In the genomic region with DNA sequence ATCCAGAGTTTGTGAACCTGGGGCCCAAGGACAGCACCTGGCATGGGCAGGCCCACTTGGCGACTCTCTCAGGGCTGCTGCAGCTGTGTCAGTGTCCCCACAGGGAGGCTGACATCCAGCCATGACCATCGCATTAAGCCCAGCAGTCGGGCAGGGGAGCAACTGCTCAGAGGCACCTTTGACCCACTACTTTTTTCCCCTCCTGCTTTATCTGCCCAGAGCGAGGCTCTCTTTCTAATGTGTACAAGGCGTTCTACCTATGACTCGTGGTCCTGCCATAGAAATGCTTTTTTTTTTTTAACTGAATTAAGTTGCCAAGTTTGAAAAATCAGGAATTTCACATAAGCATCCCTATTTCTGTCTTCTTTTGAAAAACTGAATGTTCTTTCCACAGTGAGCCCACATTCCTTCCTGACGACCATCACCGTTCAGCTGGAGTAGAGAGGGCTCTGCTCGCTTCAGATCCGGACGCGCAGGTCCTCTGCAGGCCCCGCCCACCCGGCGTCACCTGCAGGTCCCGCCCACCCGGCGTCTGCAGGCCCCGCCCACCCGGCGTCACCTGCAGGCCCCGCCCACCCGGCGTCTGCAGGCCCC, we compare ENCODE assay signal across 2 cellular contexts.
TF ChIP-seq lines count a peak whose summit lies in the region.

No MANE protein-coding gene starts in this region.

TF ChIP-seq in HCT116, 20 proteins besides CTCF, POLR2A, EP300 and RAD21:
- peak; percentile 78 for TF ChIP-seq POLR2AphosphoS5 (IDR thresholded peaks at IDR 0.05; ENCODE audit: low read depth, low read length)
- no peak for TF ChIP-seq JUND (IDR thresholded peaks at IDR 0.05)
- TF ChIP-seq CBX3 (IDR thresholded peaks at IDR 0.05; ENCODE audit: low read depth): no peak
- no peak for TF ChIP-seq FOSL1 (IDR thresholded peaks at IDR 0.05; ENCODE audit: low read depth)

TF ChIP-seq in GM12878, 131 proteins besides CTCF, POLR2A, EP300 and RAD21:
- TF ChIP-seq, protein P1, sequence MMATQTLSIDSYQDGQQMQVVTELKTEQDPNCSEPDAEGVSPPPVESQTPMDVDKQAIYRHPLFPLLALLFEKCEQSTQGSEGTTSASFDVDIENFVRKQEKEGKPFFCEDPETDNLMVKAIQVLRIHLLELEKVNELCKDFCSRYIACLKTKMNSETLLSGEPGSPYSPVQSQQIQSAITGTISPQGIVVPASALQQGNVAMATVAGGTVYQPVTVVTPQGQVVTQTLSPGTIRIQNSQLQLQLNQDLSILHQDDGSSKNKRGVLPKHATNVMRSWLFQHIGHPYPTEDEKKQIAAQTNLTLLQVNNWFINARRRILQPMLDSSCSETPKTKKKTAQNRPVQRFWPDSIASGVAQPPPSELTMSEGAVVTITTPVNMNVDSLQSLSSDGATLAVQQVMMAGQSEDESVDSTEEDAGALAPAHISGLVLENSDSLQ (IDR thresholded peaks at IDR 0.05): no peak
- TF ChIP-seq BMI1 (IDR thresholded peaks at IDR 0.05; ENCODE audit: borderline replicate concordance): no peak
- TF ChIP-seq TCF7 (IDR thresholded peaks at IDR 0.05; ENCODE audit: borderline replicate concordance): no peak
